In the genomic region with DNA sequence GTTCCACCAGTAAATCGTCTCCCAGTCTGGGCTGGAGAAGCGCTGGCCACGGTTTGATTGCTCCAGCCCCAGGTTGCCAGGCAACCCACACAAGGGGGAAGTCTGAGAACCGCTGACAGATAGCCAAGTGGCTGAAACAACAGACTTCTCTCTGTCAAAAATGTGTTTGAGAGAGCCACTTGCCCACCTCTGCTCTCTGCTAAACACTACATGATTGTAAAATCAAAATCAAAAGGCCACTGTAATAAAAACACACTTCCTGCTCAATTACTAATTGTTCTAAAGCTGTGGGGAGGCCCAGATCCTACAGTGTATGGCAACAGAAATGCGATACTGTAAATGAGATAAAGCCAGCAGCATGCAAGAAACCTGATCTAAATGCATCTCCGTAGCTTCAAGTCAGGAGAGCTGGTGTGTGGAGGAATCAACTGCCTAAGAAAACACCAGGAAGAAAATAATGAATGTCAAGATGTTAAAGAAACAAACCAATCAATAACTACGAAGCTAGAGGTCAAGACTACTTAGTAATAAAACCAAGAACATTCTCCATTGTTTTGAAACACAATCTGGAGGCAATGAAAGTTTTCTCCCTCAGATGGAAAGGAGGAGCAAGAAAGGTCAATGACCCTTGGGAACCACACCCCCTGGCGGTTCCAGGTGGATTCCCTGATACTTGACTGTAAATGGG, we compare ENCODE assay signal across 8 cellular contexts.
DNase-seq lines count a peak whose midpoint lies in the region; ATAC-seq, FAIRE-seq and TF ChIP-seq lines count a peak whose summit lies in the region.

No MANE protein-coding gene starts in this region.

- POLR2A ChIA-PET in H1 (lab: Charles Lee; ENCODE audit: partially characterized antibody): interaction anchor here (2.0 kb wide), 1 partner anchor 42 kb away, joined by 4 read pairs; no protein-coding TSS in a partner anchor

- peaks cover 23% of the 10 kb centered on the region for H3K4me1 Mint-ChIP-seq in memory B cell

- ATAC-seq in memory B cell (ENCODE audit: low read depth): peak; percentile 99
- ATAC-seq in HG03520 (IDR thresholded peaks at IDR 0.05; ENCODE audit: unreplicated experiment): no peak

- peak; percentile 10 for TF ChIP-seq CTCF in GM12864 (IDR thresholded peaks at IDR 0.05; ENCODE audit: low read depth, low read length, missing control alignments)
- peak; percentile 35 to 63 (median 37); a peak in 3 of 4 replicates for TF ChIP-seq CTCF in H1 (IDR thresholded peaks at IDR 0.05; ENCODE audit: control extremely low read depth in 1 of 3, insufficient read depth in 1 of 3, low read depth in 1 of 3, low read length in 3 of 3)
- TF ChIP-seq CTCF in transverse colon (IDR thresholded peaks at IDR 0.05): peak in 4 of 5 experiments; percentile 26 to 50 (median 41)

- H4K8ac ChIP-seq in H1 (ENCODE audit: extremely low read depth, insufficient read depth, low read length): no peak overlapping the region

- H3K36me3 Mint-ChIP-seq in memory B cell: peaks cover 11% of the 10 kb centered on the region

- no peaks in the 10 kb centered on the region; the same call in 1 of the 2 replicates for H3K79me1 ChIP-seq in H1 (ENCODE audit: low read depth, low read length)

- no peaks in the 10 kb centered on the region for H3K36me3 ChIP-seq in H1 (ENCODE audit: control insufficient read depth in 2 of 4, insufficient read depth in 4 of 4, low read length in 3 of 4)
- no peaks in the 10 kb centered on the region for H3K36me3 ChIP-seq in transverse colon

- peak; percentile 86 for FAIRE-seq in H1 (lab: Jason Lieb, UNC)

- H3K9ac ChIP-seq in H1 (replicated peaks in 1 of 4; ENCODE audit: extremely low read depth in 1 of 4, low read depth in 3 of 4, low read length in 3 of 4): no peak overlapping the region

- no peak overlapping the region for H2AK5ac ChIP-seq in H1 (ENCODE audit: low read depth, low read length)

- TF ChIP-seq EP300 in H1 (IDR thresholded peaks at IDR 0.05; ENCODE audit: borderline replicate concordance in 1 of 2, low read depth in 2 of 2, low read length in 2 of 2): no peak
- no peak for TF ChIP-seq EP300 in transverse colon (IDR thresholded peaks at IDR 0.05; ENCODE audit: low read depth)

- peak overlapping the region; percentile 94 for H3K27ac Mint-ChIP-seq in memory B cell

- no peak overlapping the region for H2BK20ac ChIP-seq in H1 (ENCODE audit: low read length)

- H2BK15ac ChIP-seq in H1 (ENCODE audit: low read length): no peak overlapping the region

- H2BK120ac ChIP-seq in H1 (replicated peaks; ENCODE audit: low read depth, low read length): no peak overlapping the region

- no peak overlapping the region for H4K5ac ChIP-seq in H1 (ENCODE audit: insufficient read length, low read depth, low read length)

- no peaks in the 10 kb centered on the region for H3K27me3 Mint-ChIP-seq in memory B cell

- H3K27ac ChIP-seq in H1 (ENCODE audit: low read depth, low read length): peak overlapping the region; percentile 31; the same call in 1 of the 2 replicates
- H3K27ac ChIP-seq in transverse colon: peak overlapping the region; percentile 63 to 82 (median 71)

- H2AFZ ChIP-seq in H1 (ENCODE audit: low read length): no peak overlapping the region

- no peaks in the 10 kb centered on the region for H3K27me3 ChIP-seq in H1 (replicated peaks in 1 of 4; ENCODE audit: control insufficient read depth in 3 of 4, extremely low read depth in 1 of 4, insufficient read depth in 3 of 4, low read length in 3 of 4)
- H3K27me3 ChIP-seq in transverse colon: no peaks in the 10 kb centered on the region

- CTCF ChIA-PET in H1 (lab: Charles Lee; ENCODE audit: partially characterized antibody): interaction anchor here (0.6 to 11.8 kb wide), 24 partner anchors 8 to 461 kb away, joined by 3 to 88 read pairs (median 5); no protein-coding TSS in a partner anchor

- H3K9me3 Mint-ChIP-seq in memory B cell: peaks cover 5% of the 10 kb centered on the region

- no peak overlapping the region for H4K91ac ChIP-seq in H1 (replicated peaks; ENCODE audit: insufficient read length, low read length)

- H3K4me1 ChIP-seq in H1 (replicated peaks in 1 of 4; ENCODE audit: control insufficient read depth in 3 of 4, insufficient read depth in 4 of 4, low read length in 3 of 4): peaks cover 6 to 24% (median 21%) of the 10 kb centered on the region in 4 experiments; a peak in 6 of 7 replicates
- H3K4me1 ChIP-seq in transverse colon: peaks cover 9 to 21% (median 12%) of the 10 kb centered on the region in 4 donors

- H4K20me1 ChIP-seq in H1 (replicated peaks in 1 of 2; ENCODE audit: control insufficient read depth in 1 of 2, insufficient read depth in 2 of 2, low read length in 2 of 2): peaks cover 0 to 3% of the 10 kb centered on the region in 2 experiments

- H3K4me3 ChIP-seq in GM12864 (ENCODE audit: low read depth, low read length) (no peak overlapping the region), H1 (ENCODE audit: extremely low read depth in 1 of 4, insufficient read depth in 2 of 4, low read depth in 3 of 4, low read length in 4 of 4) (no peak overlapping the region), transverse colon (no peak overlapping the region)

- H2BK5ac ChIP-seq in H1 (ENCODE audit: low read depth, low read length): no peak overlapping the region

- no peak overlapping the region for H2BK12ac ChIP-seq in H1 (ENCODE audit: low read depth, low read length)

- peak overlapping the region; percentile 9 to 51; a peak in 3 of 4 replicates for H3K4me2 ChIP-seq in H1 (ENCODE audit: insufficient read depth in 1 of 2, low read depth in 2 of 2, low read length in 2 of 2)

- H3K23me2 ChIP-seq in H1 (ENCODE audit: low read depth, low read length): no peaks in the 10 kb centered on the region

- no peak overlapping the region for H3K23ac ChIP-seq in H1 (ENCODE audit: insufficient read length)

- peak overlapping the region; percentile 18 for H3K4me3 Mint-ChIP-seq in memory B cell

- intact Hi-C loops in transverse colon (cut with DNase I; ENCODE audit: low total_unique reads): no loop called here

- TF ChIP-seq POLR2A in H1 (IDR thresholded peaks at IDR 0.05; ENCODE audit: control extremely low read depth in 1 of 2, low read depth in 2 of 2, low read length in 2 of 2) (no peak), transverse colon (IDR thresholded peaks at IDR 0.05) (no peak)

- no peak overlapping the region for H3K56ac ChIP-seq in H1 (replicated peaks; ENCODE audit: insufficient read length, low read depth, low read length)

- no peak overlapping the region for H3K18ac ChIP-seq in H1 (ENCODE audit: extremely low read depth, low read length)

- peak; percentile 25 to 49; a peak in 3 of 4 replicates for TF ChIP-seq RAD21 in H1 (IDR thresholded peaks at IDR 0.05 in 1 of 2, conservative IDR thresholded peaks at IDR 0.05 in 1 of 2; ENCODE audit: low read depth in 2 of 2, low read length in 2 of 2)

- H3K9me3 ChIP-seq in H1 (ENCODE audit: insufficient read depth in 2 of 2, low read depth in 1 of 2, low read length in 1 of 2) (peaks cover 0 to 3% of the 10 kb centered on the region in 2 experiments; a peak in 1 of 4 replicates), transverse colon (no peaks in the 10 kb centered on the region)

- H3K14ac ChIP-seq in H1 (ENCODE audit: insufficient read length): no peak overlapping the region

- DNase-seq in GM12864 (ENCODE audit: low read depth) (no peak), KBM-7 (peak; percentile 83), RPMI7951 (ENCODE audit: low read depth) (peak; percentile 84), H1 (ENCODE audit: low read depth in 1 of 2, low spot score in 2 of 2) (peak in 1 of 2 experiments; percentile 71), memory B cell (ENCODE audit: low spot score in 2 of 2) (peak; percentile 40 to 45), transverse colon (peak; percentile 67), A172 (ENCODE audit: low spot score) (no peak)

- H3K4ac ChIP-seq in H1 (replicated peaks; ENCODE audit: insufficient read length, low read depth, low read length): no peak overlapping the region

- peaks cover 0 to 45% of the 10 kb centered on the region in 2 experiments; a peak in 2 of 4 replicates for H3K79me2 ChIP-seq in H1 (ENCODE audit: control insufficient read depth in 1 of 2, insufficient read depth in 2 of 2, low read length in 2 of 2)

- in situ Hi-C loops in KBM-7 (cut with MboI; ENCODE audit: low pct_unique_long_range_greater_than_20kb, low sequenced_read_pairs): no loop called here
- in situ Hi-C loops in transverse colon (cut with MboI; ENCODE audit: low pct_ligation_motif_present in 1 of 4, low pct_unique_long_range_greater_than_20kb in 1 of 4, low sequenced_read_pairs in 3 of 4): no loop called here

- WGBS in H1 (ENCODE audit: extremely low coverage in 1 of 2, insufficient coverage in 1 of 2, insufficient read length in 1 of 2, insufficient replicate concordance in 2 of 2, low coverage in 1 of 2, low lambda C conversion rate in 2 of 2, missing lambda C conversion rate in 1 of 2), 2 experiments: 37% methylated on average over 8 of the region's 8 CpGs; no CpG with 5 or more reads in 1 of the 2 experiments
- 20 to 23% methylated on average over 4 to 8 of the region's 8 CpGs for WGBS in transverse colon (ENCODE audit: low coverage in 1 of 2), 2 donors

TF ChIP-seq in H1, 55 proteins besides CTCF, POLR2A, EP300 and RAD21 (continues in another document):
- TF ChIP-seq, protein P1, sequence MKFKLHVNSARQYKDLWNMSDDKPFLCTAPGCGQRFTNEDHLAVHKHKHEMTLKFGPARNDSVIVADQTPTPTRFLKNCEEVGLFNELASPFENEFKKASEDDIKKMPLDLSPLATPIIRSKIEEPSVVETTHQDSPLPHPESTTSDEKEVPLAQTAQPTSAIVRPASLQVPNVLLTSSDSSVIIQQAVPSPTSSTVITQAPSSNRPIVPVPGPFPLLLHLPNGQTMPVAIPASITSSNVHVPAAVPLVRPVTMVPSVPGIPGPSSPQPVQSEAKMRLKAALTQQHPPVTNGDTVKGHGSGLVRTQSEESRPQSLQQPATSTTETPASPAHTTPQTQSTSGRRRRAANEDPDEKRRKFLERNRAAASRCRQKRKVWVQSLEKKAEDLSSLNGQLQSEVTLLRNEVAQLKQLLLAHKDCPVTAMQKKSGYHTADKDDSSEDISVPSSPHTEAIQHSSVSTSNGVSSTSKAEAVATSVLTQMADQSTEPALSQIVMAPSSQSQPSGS (IDR thresholded peaks at IDR 0.05; ENCODE audit: low read length): no peak
- 0 out of 2 replicates have a peak, but pooled peaks have one; percentile 40 for TF ChIP-seq RXRA (IDR thresholded peaks at IDR 0.05; ENCODE audit: insufficient read depth, low read depth, low read length)
- no peak for TF ChIP-seq TAF1 (IDR thresholded peaks at IDR 0.05; ENCODE audit: low read depth, low read length)
- TF ChIP-seq GABPA (IDR thresholded peaks at IDR 0.05; ENCODE audit: borderline replicate concordance, insufficient read depth, low read length): no peak
- no peak for TF ChIP-seq TBP (IDR thresholded peaks at IDR 0.05; ENCODE audit: low read depth, low read length)
- TF ChIP-seq PHF8 (conservative IDR thresholded peaks at IDR 0.05; ENCODE audit: low read depth, low read length): no peak
- no peak for TF ChIP-seq EZH2 (IDR thresholded peaks at IDR 0.05; ENCODE audit: low read depth, low read length, severe bottlenecking)
- TF ChIP-seq, protein P2, sequence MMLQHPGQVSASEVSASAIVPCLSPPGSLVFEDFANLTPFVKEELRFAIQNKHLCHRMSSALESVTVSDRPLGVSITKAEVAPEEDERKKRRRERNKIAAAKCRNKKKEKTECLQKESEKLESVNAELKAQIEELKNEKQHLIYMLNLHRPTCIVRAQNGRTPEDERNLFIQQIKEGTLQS (IDR thresholded peaks at IDR 0.05; ENCODE audit: insufficient read depth, low read depth, low read length): no peak

Comparison
In these comparisons a context has a peak if more than half of its experiments do, and no peak if none do; other contexts are left out.
1. DNase-seq: peak in KBM-7 (single experiment), RPMI7951 (single experiment), memory B cell (2 of 2) and transverse colon (single experiment); none in GM12864 (single experiment) and A172 (single experiment).
2. Peak in every context shown above with its lines, with median percentiles within 50 percentile points of each other: CTCF ChIP-seq.